Comparison of ENCODE assay signal across 11 cellular contexts in genomic region chr1:150979723-150980056, GRCh38. TPM values are rescaled to one million over a fixed set of nuclear protein-coding genes. Genes with fewer than 3 reads are reported as not detected.
DNase-seq lines count a peak whose midpoint lies in the region; ATAC-seq and TF ChIP-seq lines count a peak whose summit lies in the region.
"Had no signal": no experiment of that assay in that cellular context is flagged by ENCODE, and none has a peak within 500 bp of the region (broad histone marks: within the 10 kb centered on the region; RNA-seq: fewer than 3 reads in every experiment).

No MANE protein-coding gene starts in this region.

- peaks cover 23% of the 10 kb centered on the region for H3K4me1 ChIP-seq in RWPE2 (ENCODE audit: insufficient read depth, poor library complexity, severe bottlenecking)
- H3K4me1 ChIP-seq in left lung = peaks cover 24 to 56% of the 10 kb centered on the region in 2 donors
- H3K4me1 ChIP-seq in upper lobe of left lung = peaks cover 42 to 65% (median 54%) of the 10 kb centered on the region in 4 donors

- no peaks in the 10 kb centered on the region for H3K9me3 Mint-ChIP-seq in activated naive CD8-positive, alpha-beta T cell (ENCODE audit: low read depth)
- no peaks in the 10 kb centered on the region for H3K9me3 Mint-ChIP-seq in activated naive CD8-positive, alpha-beta T cell treated with anti-CD3 and anti-CD28 coated beads, Interleukin-2, amount 50 U/mL, for 24 hours

- H3K36me3 Mint-ChIP-seq in activated naive CD8-positive, alpha-beta T cell = no peaks in the 10 kb centered on the region
- no peaks in the 10 kb centered on the region for H3K36me3 Mint-ChIP-seq in activated naive CD8-positive, alpha-beta T cell treated with anti-CD3 and anti-CD28 coated beads, Interleukin-2, amount 50 U/mL, for 24 hours (ENCODE audit: low read depth)

- H3K4me3 ChIP-seq in RWPE2 (ENCODE audit: severe bottlenecking) = no peak overlapping the region
- H3K4me3 ChIP-seq in left lung = peak overlapping the region; percentile 1 to 35
- H3K4me3 ChIP-seq in upper lobe of left lung = peak overlapping the region in 2 of 4 donors; percentile 39 to 42

- H3K36me3 ChIP-seq in RWPE2 (ENCODE audit: low read depth) (no peaks in the 10 kb centered on the region), left lung (no peaks in the 10 kb centered on the region), upper lobe of left lung (no peaks in the 10 kb centered on the region)
- H3K36me3 ChIP-seq: BE2C had no signal

- ATAC-seq in activated naive CD8-positive, alpha-beta T cell treated with anti-CD3 and anti-CD28 coated beads, Interleukin-2, amount 50 U/mL, for 24 hours = no peak
- no peak for ATAC-seq in RWPE2 (ENCODE audit: low read depth)
- ATAC-seq in left lung = no peak
- ATAC-seq in upper lobe of left lung (ENCODE audit: low FRiP score in 2 of 2) = no peak
- no peak for ATAC-seq in HG02759 (IDR thresholded peaks at IDR 0.05; ENCODE audit: unreplicated experiment)
- ATAC-seq in left ventricle myocardium superior = no peak
- no peak for ATAC-seq in HG03196 (IDR thresholded peaks at IDR 0.05; ENCODE audit: unreplicated experiment)

- peak; percentile 85 for TF ChIP-seq CTCF in RWPE2 (IDR thresholded peaks at IDR 0.05; ENCODE audit: poor library complexity, severe bottlenecking)
- TF ChIP-seq CTCF in left lung (IDR thresholded peaks at IDR 0.05) = peak in 1 of 2 donors; percentile 7
- TF ChIP-seq CTCF in upper lobe of left lung (IDR thresholded peaks at IDR 0.05) = no peak

- no peak for DNase-seq in activated naive CD8-positive, alpha-beta T cell treated with anti-CD3 and anti-CD28 coated beads, Interleukin-2, amount 50 U/mL, for 24 hours
- DNase-seq in RWPE2 (ENCODE audit: low spot score) (no peak), left lung (no peak), upper lobe of left lung (no peak), left ventricle myocardium superior (no peak)

- TF ChIP-seq POLR2A in upper lobe of left lung (IDR thresholded peaks at IDR 0.05) = no peak

- no peaks in the 10 kb centered on the region for H3K9me3 ChIP-seq in RWPE2 (ENCODE audit: severe bottlenecking)
- no peaks in the 10 kb centered on the region for H3K9me3 ChIP-seq in left lung
- no peaks in the 10 kb centered on the region for H3K9me3 ChIP-seq in upper lobe of left lung
- H3K9me3 ChIP-seq: BE2C had no signal

- H3K27ac Mint-ChIP-seq in activated naive CD8-positive, alpha-beta T cell = no peak overlapping the region
- no peak overlapping the region for H3K27ac Mint-ChIP-seq in activated naive CD8-positive, alpha-beta T cell treated with anti-CD3 and anti-CD28 coated beads, Interleukin-2, amount 50 U/mL, for 24 hours

- intact Hi-C loops in left lung (cut with DNase I) = no loop called here
- intact Hi-C loops in left ventricle myocardium superior (cut with micrococcal nuclease) = no loop called here

- 3 to 8% methylated on average over 5 of the region's 5 CpGs for WGBS in upper lobe of left lung, 2 donors

- peaks cover 35% of the 10 kb centered on the region for H3K4me1 Mint-ChIP-seq in activated naive CD8-positive, alpha-beta T cell (ENCODE audit: low read depth)
- peaks cover 43% of the 10 kb centered on the region for H3K4me1 Mint-ChIP-seq in activated naive CD8-positive, alpha-beta T cell treated with anti-CD3 and anti-CD28 coated beads, Interleukin-2, amount 50 U/mL, for 24 hours

- H3K27me3 ChIP-seq in RWPE2 (ENCODE audit: insufficient read depth, poor library complexity, severe bottlenecking) (no peaks in the 10 kb centered on the region), left lung (no peaks in the 10 kb centered on the region), upper lobe of left lung (no peaks in the 10 kb centered on the region)
- H3K27me3 ChIP-seq: BE2C had no signal

- TF ChIP-seq EP300 in upper lobe of left lung (IDR thresholded peaks at IDR 0.05) = no peak

- H3K27me3 Mint-ChIP-seq in activated naive CD8-positive, alpha-beta T cell = no peaks in the 10 kb centered on the region
- H3K27me3 Mint-ChIP-seq in activated naive CD8-positive, alpha-beta T cell treated with anti-CD3 and anti-CD28 coated beads, Interleukin-2, amount 50 U/mL, for 24 hours = no peaks in the 10 kb centered on the region

- H3K27ac ChIP-seq in RWPE2 (ENCODE audit: poor library complexity, severe bottlenecking) = no peak overlapping the region
- H3K27ac ChIP-seq in left lung = peak overlapping the region in 1 of 2 donors; percentile 92
- peak overlapping the region in 3 of 4 donors; percentile 25 to 99 (median 94) for H3K27ac ChIP-seq in upper lobe of left lung

- peak overlapping the region; percentile 58 for H3K4me3 Mint-ChIP-seq in activated naive CD8-positive, alpha-beta T cell
- H3K4me3 Mint-ChIP-seq in activated naive CD8-positive, alpha-beta T cell treated with anti-CD3 and anti-CD28 coated beads, Interleukin-2, amount 50 U/mL, for 24 hours = no peak overlapping the region

RNA-seq across cellular contexts. Expression of gene ANXA9, which starts 2.4 kb away (rescaled TPM):
- total RNA-seq in left lung (1 to 10 TPM; 1.1 to 2.4 TPM), upper lobe of left lung (1 to 10 TPM in 4 of 6 donors, under 1 TPM in 1, not detected in 1; 0.67 to 5.2 (median 1.2) TPM), left ventricle myocardium superior (0.27 TPM)
- total RNA-seq: occipital lobe, temporal lobe had no signal

RNA-seq across cellular contexts. Expression of gene CERS2, which starts 5.1 kb away (rescaled TPM):
- total RNA-seq in left lung = 100 to 1,000 TPM; 325 to 359 TPM
- 100 to 1,000 TPM in 5 of 6 donors, 10 to 100 TPM in 1; 93.2 to 322 (median 204) TPM for total RNA-seq in upper lobe of left lung
- total RNA-seq in left ventricle myocardium superior = 83.2 TPM

RNA-seq across cellular contexts. Expression of gene MINDY1, which starts 27.0 kb away (rescaled TPM):
- total RNA-seq in left lung = 10 to 100 TPM; 26.0 to 32.9 TPM
- 10 to 100 TPM; 14.5 to 34.3 (median 26.9) TPM for total RNA-seq in upper lobe of left lung
- total RNA-seq in left ventricle myocardium superior = 40.6 TPM

RNA-seq across cellular contexts. Expression of gene PRUNE1, which starts 28.6 kb away (rescaled TPM):
- total RNA-seq in left lung = 10 to 100 TPM; 15.1 to 18.1 TPM
- 10 to 100 TPM; 16.3 to 28.3 (median 21.2) TPM for total RNA-seq in upper lobe of left lung
- total RNA-seq in left ventricle myocardium superior = 43.6 TPM

RNA-seq across cellular contexts. Expression of gene SETDB1, which starts 53.5 kb away (rescaled TPM):
- total RNA-seq in left lung (10 to 100 TPM; 33.1 to 49.7 TPM), upper lobe of left lung (10 to 100 TPM; 26.8 to 88.0 (median 40.3) TPM), left ventricle myocardium superior (19.2 TPM)
